ENCODE assay signal across 8 cellular contexts in the genomic region with DNA sequence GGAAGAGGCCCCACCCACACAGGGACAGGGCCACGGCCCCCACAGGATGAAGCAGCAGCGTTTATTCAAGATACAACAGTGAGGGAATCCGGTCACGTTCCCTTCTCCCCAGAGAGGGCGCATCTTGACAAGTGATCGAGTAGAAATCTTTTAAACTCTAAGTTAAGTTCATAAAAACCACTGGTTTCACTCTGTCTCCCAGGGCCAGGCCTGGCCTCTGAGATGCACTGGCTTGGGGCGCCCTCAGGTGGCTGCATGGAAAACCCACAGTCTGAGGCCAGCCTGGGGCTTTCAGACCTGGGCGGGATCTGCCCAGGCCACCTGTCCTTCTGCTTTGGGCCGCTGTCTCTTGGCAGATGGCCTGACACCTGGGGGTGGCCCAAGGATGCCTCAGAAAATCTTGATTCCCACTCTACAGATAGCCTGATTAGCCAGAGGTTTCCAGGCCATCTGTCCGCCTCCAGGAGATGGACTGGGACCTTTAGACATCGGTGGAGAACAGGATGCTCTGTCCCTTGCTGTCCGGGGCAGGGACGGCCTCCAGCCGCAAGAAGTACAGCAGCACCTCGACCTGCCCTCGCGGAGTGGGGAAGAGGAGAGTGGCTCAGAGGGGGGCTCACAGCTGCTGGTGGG.
DNase-seq lines count a peak whose midpoint lies in the region; ATAC-seq, FAIRE-seq and TF ChIP-seq lines count a peak whose summit lies in the region.
"Not testable (repeated sequence)": the region's sequence is repeated elsewhere in the genome, so short reads cannot be mapped to it uniquely, and the experiment has no call there.

No MANE protein-coding gene starts in this region.

- not testable (repeated sequence) for H3K9me3 ChIP-seq in GM12878 (replicated peaks; ENCODE audit: control insufficient read depth, insufficient read depth, low read length)

- not testable (repeated sequence) for TF ChIP-seq POLR2A in GM12878 (IDR thresholded peaks at IDR 0.05; ENCODE audit: low read depth, low read length)

- H3K27me3 ChIP-seq in GM12878 (replicated peaks in 1 of 2; ENCODE audit: control insufficient read depth in 2 of 2, insufficient read depth in 2 of 2, low read length in 1 of 2), result not testable (repeated sequence)

- intact Hi-C loops in GM12878 (cut with micrococcal nuclease; ENCODE audit: unreplicated experiment), result loop anchor here (1.0 to 2.0 kb wide), 3 partner anchors 91 to 279 kb away; no protein-coding TSS in a partner anchor
- intact Hi-C loops in Right ventricle myocardium inferior (cut with DNase I), result loop anchor here (5.0 kb wide), 2 partner anchors 130 to 200 kb away; partner anchors contain the start of gene KLHL22

- not testable (repeated sequence) for TF ChIP-seq EP300 in GM12878 (IDR thresholded peaks at IDR 0.05; ENCODE audit: borderline replicate concordance in 1 of 2, control insufficient read depth in 1 of 2, low read depth in 2 of 2, low read length in 2 of 2)

- SMC1A ChIA-PET in GM12878 (lab: Charles Lee; ENCODE audit: uncharacterized antibody, unreplicated experiment), result not testable (repeated sequence)

- FAIRE-seq in GM12878 (lab: Jason Lieb, UNC), result not testable (repeated sequence)

- in situ Hi-C loops in GM12878 (cut with MboI), result loop anchor here (5.0 kb wide), 1 partner anchor 1020 kb away; no protein-coding TSS in a partner anchor

- ATAC-seq in WTC11 (peak; percentile 49), GM12878 (0 out of 3 replicates have a peak, but pooled peaks have one; percentile 7), Right ventricle myocardium inferior (peak; percentile 72)

- not testable (repeated sequence) for H3K9me3 Mint-ChIP-seq in WTC11, neural crest cell

- H3K4me2 ChIP-seq in GM12878 (ENCODE audit: control insufficient read depth, insufficient read depth), result peak overlapping the region; percentile 33

- H3K4me1 ChIP-seq in GM12878 (ENCODE audit: control insufficient read depth, insufficient read depth, low read length), result not testable (repeated sequence)

- not testable (repeated sequence) for H3K36me3 Mint-ChIP-seq in WTC11; neural crest cell (ENCODE audit: low read depth)

- not testable (repeated sequence) for BruUV-seq in GM12878 (replicated peaks; lab: Mats Ljungman, UMichigan)

- H3K27me3 Mint-ChIP-seq in WTC11 (ENCODE audit: low read depth), result not testable (repeated sequence)
- peaks cover 18% of the 10 kb centered on the region for H3K27me3 Mint-ChIP-seq in neural crest cell (ENCODE audit: low read depth)

- peak overlapping the region; percentile 55; the same call in 1 of the 2 replicates for H2AFZ ChIP-seq in GM12878 (ENCODE audit: control insufficient read depth, low read depth, low read length)

- RAD21 ChIA-PET in GM12878 (lab: Charles Lee; ENCODE audit: unreplicated experiment), result not testable (repeated sequence)

- 17% methylated on average over 15 of the region's 17 CpGs for WGBS in GM12878 (ENCODE audit: insufficient coverage, insufficient replicate concordance, low lambda C conversion rate, missing lambda C conversion rate)

- not testable (repeated sequence) for H4K20me1 ChIP-seq in GM12878 (ENCODE audit: control insufficient read depth, insufficient read depth)

- TF ChIP-seq CTCF in WTC11 (IDR thresholded peaks at IDR 0.05) (peak; percentile 65), GM12878 (IDR thresholded peaks at IDR 0.05 in 2 of 3, conservative IDR thresholded peaks at IDR 0.05 in 1 of 3; ENCODE audit: control insufficient read depth in 2 of 3, extremely low read depth in 1 of 3, insufficient read depth in 1 of 3, low read depth in 3 of 3, low read length in 3 of 3) (peak; percentile 53 to 57 (median 57); a peak in 5 of 6 replicates), neural crest cell (conservative IDR thresholded peaks at IDR 0.05) (peak; percentile 86)

- H3K4me3 ChIP-seq in GM12878, result not testable (repeated sequence)

- H3K36me3 ChIP-seq in GM12878 (ENCODE audit: control insufficient read depth in 2 of 2, insufficient read depth in 2 of 2, low read length in 1 of 2), result not testable (repeated sequence)

- H3K27ac ChIP-seq in GM12878 (ENCODE audit: control insufficient read depth, insufficient read depth), result not testable (repeated sequence)

- not testable (repeated sequence) for H3K4me3 Mint-ChIP-seq in WTC11
- H3K4me3 Mint-ChIP-seq in neural crest cell, result peak overlapping the region; percentile 66

- POLR2A ChIA-PET in WTC11 (lab: Charles Lee); GM12878 (lab: Charles Lee): not testable (repeated sequence)

- not testable (repeated sequence) for H3K27ac Mint-ChIP-seq in WTC11
- peak overlapping the region; percentile 67 for H3K27ac Mint-ChIP-seq in neural crest cell (ENCODE audit: unreplicated experiment)

- H3K4me1 Mint-ChIP-seq in WTC11, neural crest cell: not testable (repeated sequence)

- CTCF ChIA-PET in WTC11 (lab: Charles Lee), result interaction anchor here (0.7 kb wide), 1 partner anchor 92 kb away, joined by 3 read pairs; no protein-coding TSS in a partner anchor
- CTCF ChIA-PET in GM12878 (lab: Yijun Ruan, JAX), result not testable (repeated sequence)

- DNase-seq in COLO829 (ENCODE audit: low spot score) (peak; percentile 74), HPDE6-E6E7 (ENCODE audit: extremely low spot score) (peak; percentile 33), NCI-H748 (lab: John Stamatoyannopoulos, UW; ENCODE audit: unreplicated experiment) (peak; percentile 57), WTC11 (ENCODE audit: low spot score) (peak; percentile 90), GM12878 (ENCODE audit: low read depth, low spot score) (peak; percentile 53), Right ventricle myocardium inferior (ENCODE audit: missing footprints) (peak; percentile 89), neural crest cell (ENCODE audit: low read depth, low spot score) (peak; percentile 85)
- DNase-seq in stimulated activated CD8-positive, alpha-beta memory T cell treated with anti-CD3 and anti-CD28 coated beads, Interleukin-7, amount 100 ng/mL, for 24 hours (ENCODE audit: low read depth), result peak; percentile 35

- not testable (repeated sequence) for H3K79me2 ChIP-seq in GM12878 (ENCODE audit: control insufficient read depth, insufficient read depth, low read length)

- not testable (repeated sequence) for H3K9ac ChIP-seq in GM12878 (ENCODE audit: control insufficient read depth, insufficient read depth, low read length)

- peak; percentile 85 for TF ChIP-seq RAD21 in GM12878 (IDR thresholded peaks at IDR 0.05; ENCODE audit: insufficient read depth, low read depth, low read length)

TF ChIP-seq in GM12878, 131 proteins besides CTCF, POLR2A, EP300 and RAD21:
- peak; percentile 38; the same call in 1 of the 2 replicates for TF ChIP-seq CBFB (IDR thresholded peaks at IDR 0.05; ENCODE audit: low read depth)
- peak; percentile 64 for TF ChIP-seq SMC3 (IDR thresholded peaks at IDR 0.05; ENCODE audit: borderline replicate concordance, low read length)
- TF ChIP-seq POU2F2 (IDR thresholded peaks at IDR 0.05; ENCODE audit: borderline replicate concordance, low read depth, low read length), result 0 out of 3 replicates have a peak, but pooled peaks have one; percentile 30
- TF ChIP-seq YY1 (IDR thresholded peaks at IDR 0.05; ENCODE audit: low read depth, low read length), result 0 out of 2 replicates have a peak, but pooled peaks have one; percentile 30
- peak; percentile 68 for TF ChIP-seq RUNX3 (IDR thresholded peaks at IDR 0.05; ENCODE audit: low read length)
- peak; percentile 41 for TF ChIP-seq MEF2B (IDR thresholded peaks at IDR 0.05; ENCODE audit: partially characterized antibody, poor library complexity, severe bottlenecking)
- 0 out of 2 replicates have a peak, but pooled peaks have one; percentile 7 for TF ChIP-seq MEF2A (IDR thresholded peaks at IDR 0.05; ENCODE audit: insufficient read depth, low read depth, low read length)
- TF ChIP-seq BHLHE40 (IDR thresholded peaks at IDR 0.05; ENCODE audit: borderline replicate concordance in 1 of 2, low read depth in 2 of 2, low read length in 1 of 2), result peak in 1 of 2 experiments; percentile 71; a peak in 2 of 4 replicates

Comparison
In these comparisons a context has a peak if more than half of its experiments do, and no peak if none do; other contexts are left out.
1. DNase-seq: peak in every context shown above with its lines; median percentile 90 in WTC11; 89 in Right ventricle myocardium inferior; 85 in neural crest cell; 74 in COLO829; 57 in NCI-H748; 53 in GM12878; 35 in stimulated activated CD8-positive, alpha-beta memory T cell treated with anti-CD3 and anti-CD28 coated beads, Interleukin-7, amount 100 ng/mL, for 24 hours; 33 in HPDE6-E6E7.
2. ATAC-seq: peak in every context shown above with its lines; median percentile 72 in Right ventricle myocardium inferior; 49 in WTC11; 7 in GM12878.